Comparison of ENCODE assay signal across 7 cellular contexts in genomic region chr12:103626498-103626897, GRCh38. TPM values are rescaled to one million over a fixed set of nuclear protein-coding genes. Genes with fewer than 3 reads are reported as not detected.
A peak's percentile ranks its signal among the peaks of the same experiment; 100 is the strongest.
DNase-seq lines count a peak whose midpoint lies in the region; TF ChIP-seq lines count a peak whose summit lies in the region.

No MANE protein-coding gene starts in this region.

- POLR2A ChIA-PET in HEK293 (lab: Yijun Ruan, JAX) = no interaction called here

- H3K4me3 ChIP-seq in HEK293 (ENCODE audit: low read depth, low read length) = no peak overlapping the region
- peak overlapping the region; percentile 14 for H3K4me3 ChIP-seq in left ventricle myocardium inferior
- H3K4me3 ChIP-seq in testis = no peak overlapping the region

- H3K36me3 ChIP-seq in HEK293 (ENCODE audit: control insufficient read depth in 2 of 2, insufficient read depth in 1 of 2, low read length in 2 of 2) = no peaks in the 10 kb centered on the region
- no peaks in the 10 kb centered on the region for H3K36me3 ChIP-seq in left ventricle myocardium inferior
- H3K36me3 ChIP-seq in testis (ENCODE audit: low read depth, missing control alignments) = no peaks in the 10 kb centered on the region

- intact Hi-C loops in left ventricle myocardium inferior (cut with micrococcal nuclease) = no loop called here
- intact Hi-C loops in testis (cut with DNase I; ENCODE audit: low total_unique reads) = loop anchor here (10.0 kb wide), 1 partner anchor 478 kb away; no protein-coding TSS in a partner anchor

- H3K27ac ChIP-seq in HEK293 (ENCODE audit: extremely low read depth, low read depth, low read length) = no peak overlapping the region
- peak overlapping the region; percentile 85 for H3K27ac ChIP-seq in left ventricle myocardium inferior (replicated peaks)
- no peak overlapping the region for H3K27ac ChIP-seq in testis

- in situ Hi-C loops in SK-MEL-5 (cut with HindIII; ENCODE audit: low pct_unique_long_range_greater_than_20kb, low sequenced_read_pairs) = no loop called here

- H3K4me1 ChIP-seq in HEK293 (ENCODE audit: control insufficient read depth, insufficient read depth, low read length) (no peaks in the 10 kb centered on the region), left ventricle myocardium inferior (peaks cover 15% of the 10 kb centered on the region), testis (peaks cover 3% of the 10 kb centered on the region)

- TF ChIP-seq POLR2A in testis (IDR thresholded peaks at IDR 0.05) = no peak

- TF ChIP-seq CTCF in HEK293 (tag by site-specific recombination; IDR thresholded peaks at IDR 0.05) (peak; percentile 80), left ventricle myocardium inferior (IDR thresholded peaks at IDR 0.05; ENCODE audit: borderline replicate concordance) (peak; percentile 59), testis (IDR thresholded peaks at IDR 0.05) (peak in 2 of 3 experiments; percentile 15 to 24)

- WGBS in testis, 2 donors = 29 to 45% methylated on average over 4 of the region's 4 CpGs

- DNase-seq in SK-MEL-5 (ENCODE audit: low read depth, low spot score) (peak; percentile 33), left ventricle myocardium inferior (peak; percentile 43), testis (peak; percentile 77), MV-4-11 (lab: John Stamatoyannopoulos, UW) (no peak), NAMALWA (ENCODE audit: low spot score) (no peak)
- DNase-seq in activated CD4-positive, alpha-beta T cell treated with anti-CD3 and anti-CD28 coated beads for 1 hour = no peak

- CTCF ChIA-PET in HEK293 (lab: Yijun Ruan, JAX) = interaction anchor here (0.6 to 2.3 kb wide), 9 partner anchors 52 to 483 kb away, joined by 3 to 7 read pairs (median 4); no protein-coding TSS in a partner anchor

- H3K9me3 ChIP-seq in HEK293 (ENCODE audit: control insufficient read depth, insufficient read depth, low read depth, low read length) = no peaks in the 10 kb centered on the region
- peaks cover under 1% of the 10 kb centered on the region for H3K9me3 ChIP-seq in left ventricle myocardium inferior (replicated peaks)
- H3K9me3 ChIP-seq in testis = no peaks in the 10 kb centered on the region

- H3K27me3 ChIP-seq in left ventricle myocardium inferior (ENCODE audit: low read depth) (no peaks in the 10 kb centered on the region), testis (no peaks in the 10 kb centered on the region)

TF ChIP-seq in HEK293, 187 proteins besides CTCF, POLR2A, EP300 and RAD21 (continues in another document):
- TF ChIP-seq ZNF843 (tag by site-specific recombination; IDR thresholded peaks at IDR 0.05) (no peak), ZBTB8A (tag by site-specific recombination; IDR thresholded peaks at IDR 0.05) (no peak), ZNF133 (tag by site-specific recombination; IDR thresholded peaks at IDR 0.05) (no peak), ZNF24 (tag by site-specific recombination; IDR thresholded peaks at IDR 0.05) (peak; percentile 91), ZNF121 (tag by site-specific recombination; IDR thresholded peaks at IDR 0.05) (no peak), ZBTB17 (tag by site-specific recombination; IDR thresholded peaks at IDR 0.05) (peak; percentile 25; the same call in 1 of the 2 replicates), ZNF239 (tag by site-specific recombination; IDR thresholded peaks at IDR 0.05) (no peak), GLIS1 (tag by site-specific recombination; IDR thresholded peaks at IDR 0.05) (peak; percentile 52), ZNF169 (tag by site-specific recombination; IDR thresholded peaks at IDR 0.05) (no peak), HOXA7 (CRISPR knock-in tag; IDR thresholded peaks at IDR 0.05; ENCODE audit: borderline replicate concordance) (no peak), ZNF654 (tag by site-specific recombination; IDR thresholded peaks at IDR 0.05; ENCODE audit: low read depth) (peak; percentile 84), ZNF324 (tag by site-specific recombination; IDR thresholded peaks at IDR 0.05) (no peak), ZBTB49 (tag by site-specific recombination; IDR thresholded peaks at IDR 0.05; ENCODE audit: low read depth) (no peak), ZNF692 (tag by site-specific recombination; IDR thresholded peaks at IDR 0.05) (0 out of 2 replicates have a peak, but pooled peaks have one; percentile 33), PBX3 (CRISPR knock-in tag; IDR thresholded peaks at IDR 0.05) (no peak), ZNF394 (tag by site-specific recombination; IDR thresholded peaks at IDR 0.05; ENCODE audit: borderline replicate concordance) (no peak), WT1 (tag by site-specific recombination; IDR thresholded peaks at IDR 0.05) (no peak), ZNF335 (tag by site-specific recombination; conservative IDR thresholded peaks at IDR 0.05) (peak; percentile 87), KLF8 (tag by site-specific recombination; IDR thresholded peaks at IDR 0.05) (no peak), ZNF747 (tag by site-specific recombination; IDR thresholded peaks at IDR 0.05) (no peak), ZNF416 (tag by site-specific recombination; IDR thresholded peaks at IDR 0.05) (no peak), REPIN1 (tag by site-specific recombination; IDR thresholded peaks at IDR 0.05; ENCODE audit: low read depth) (no peak), ZNF561 (tag by site-specific recombination; IDR thresholded peaks at IDR 0.05; ENCODE audit: borderline replicate concordance) (peak; percentile 39; the same call in 1 of the 2 replicates), KLF17 (tag by site-specific recombination; IDR thresholded peaks at IDR 0.05) (no peak), OVOL3 (tag by site-specific recombination; IDR thresholded peaks at IDR 0.05) (no peak), ZEB2 (tag by site-specific recombination; IDR thresholded peaks at IDR 0.05) (no peak)

RNA-seq across cellular contexts. Expression of gene STAB2, which starts 39.4 kb away (rescaled TPM):
- not detected in 2 replicates for total RNA-seq in SK-MEL-5 (2014; rRNA removed; shearing (Covaris generic))
- not detected in 2 replicates for polyA plus RNA-seq in SK-MEL-5 (2015; cell fraction: cytosol; rRNA removed)
- polyA plus RNA-seq in SK-MEL-5 (2015; cell fraction: nucleus; rRNA removed) = not detected in 2 replicates
- total RNA-seq in left ventricle myocardium inferior (0.03 TPM), testis (1 to 10 TPM; 1.7 to 2.7 TPM)
- polyA plus RNA-seq in testis (ENCODE audit: insufficient read depth, low read depth, low replicate concordance) = 15.8 TPM

Comparison
In these comparisons a context has a peak if more than half of its experiments do, and no peak if none do; other contexts are left out.
1. CTCF ChIP-seq: peak in every context shown above with its lines; median percentile 80 in HEK293; 59 in left ventricle myocardium inferior; 20 in testis.
2. DNase-seq: peak in SK-MEL-5 (single experiment), left ventricle myocardium inferior (single experiment) and testis (single experiment); none in MV-4-11 (single experiment), NAMALWA (single experiment) and activated CD4-positive, alpha-beta T cell treated with anti-CD3 and anti-CD28 coated beads for 1 hour (single experiment).